In genomic region chr3:100928638-100929428, GRCh38 we compare ENCODE assay signal across 12 cellular contexts.
A peak's percentile ranks its signal among the peaks of the same experiment; 100 is the strongest.
DNase-seq lines count a peak whose midpoint lies in the region; ATAC-seq, FAIRE-seq and TF ChIP-seq lines count a peak whose summit lies in the region.
"Had no signal": no experiment of that assay in that cellular context is flagged by ENCODE, and none has a peak within 500 bp of the region (broad histone marks: within the 10 kb centered on the region; RNA-seq: fewer than 3 reads in every experiment).

No MANE protein-coding gene starts in this region.

- FAIRE-seq in keratinocyte (lab: Jason Lieb, UNC), result peak; percentile 60

- H3K36me3 ChIP-seq in keratinocyte (ENCODE audit: control insufficient read depth in 2 of 2, extremely low read depth in 1 of 2, insufficient read depth in 2 of 2, low read length in 2 of 2), result no peaks in the 10 kb centered on the region

- no peaks in the 10 kb centered on the region for H3K4me1 ChIP-seq in keratinocyte (ENCODE audit: control insufficient read depth, extremely low read depth, insufficient read depth, low read length)

- H4K20me1 ChIP-seq in keratinocyte (ENCODE audit: control insufficient read depth, extremely low read depth, insufficient read depth, low read length), result no peaks in the 10 kb centered on the region

- no peaks in the 10 kb centered on the region for H3K79me2 ChIP-seq in keratinocyte (ENCODE audit: control insufficient read depth, insufficient read depth, low read length)

- H3K9me3 ChIP-seq in keratinocyte (ENCODE audit: control insufficient read depth, low read depth, low read length), result no peaks in the 10 kb centered on the region

- H3K4me3 ChIP-seq in coronary artery, result no peak overlapping the region
- H3K4me3 ChIP-seq in keratinocyte (ENCODE audit: control insufficient read depth in 2 of 3, extremely low read depth in 1 of 3, insufficient read depth in 2 of 3, low read depth in 1 of 3, low read length in 3 of 3), result no peak overlapping the region

- no peaks in the 10 kb centered on the region for H3K27me3 ChIP-seq in keratinocyte (ENCODE audit: control insufficient read depth, extremely low read depth, insufficient read depth, low read length)

- H3K9me1 ChIP-seq in keratinocyte (ENCODE audit: control insufficient read depth, extremely low read depth, insufficient read depth, low read length), result no peaks in the 10 kb centered on the region

- H2AFZ ChIP-seq in keratinocyte (ENCODE audit: control insufficient read depth, low read length), result no peak overlapping the region

- ATAC-seq in HG02588 (IDR thresholded peaks at IDR 0.05; ENCODE audit: unreplicated experiment) (no peak), GM19452 (IDR thresholded peaks at IDR 0.05; ENCODE audit: unreplicated experiment) (no peak)
- ATAC-seq: effector memory CD8-positive, alpha-beta T cell; T-cell had no signal

- DNase-seq in A172 (ENCODE audit: low spot score) (peak; percentile 47), HT1080 (ENCODE audit: low read depth) (peak; percentile 61), coronary artery (ENCODE audit: low spot score) (no peak), keratinocyte (ENCODE audit: low read depth, low spot score) (no peak), GF-D8 (lab: John Stamatoyannopoulos, UW) (no peak)
- DNase-seq in activated CD4-positive, CD25-positive, alpha-beta regulatory T cell treated with anti-CD3 and anti-CD28 coated beads, Interleukin-2, amount 50 U/mL, for 72 hours, result no peak
- DNase-seq: activated CD4-positive, alpha-beta memory T cell treated with anti-CD3 and anti-CD28 coated beads for 36 hours; DMS79 treated with DMSO at 0.1 percent for 48 hours; effector memory CD8-positive, alpha-beta T cell; T-cell had no signal

- dilution Hi-C loops in keratinocyte (cut with MboI; ENCODE audit: extremely low pct_ligation_motif_present, low sequenced_read_pairs), result no loop called here

- H3K27ac ChIP-seq in coronary artery (peak overlapping the region; percentile 7 to 56), keratinocyte (ENCODE audit: control insufficient read depth, insufficient read depth, low read length) (no peak overlapping the region)

- no peak overlapping the region for H3K4me2 ChIP-seq in keratinocyte (ENCODE audit: control insufficient read depth, extremely low read depth, insufficient read depth, low read depth, low read length)

- H3K9ac ChIP-seq in keratinocyte (ENCODE audit: control insufficient read depth, extremely low read depth, insufficient read depth, low read length), result no peak overlapping the region

- TF ChIP-seq CTCF in coronary artery (IDR thresholded peaks at IDR 0.05) (no peak), keratinocyte (optimal IDR thresholded peaks at IDR 0.05 in 1 of 3, IDR thresholded peaks at IDR 0.05 in 1 of 3, conservative IDR thresholded peaks at IDR 0.05 in 1 of 3; ENCODE audit: extremely low read depth in 1 of 3, insufficient read depth in 2 of 3, low read length in 3 of 3) (no peak)

Comparison
In these comparisons a context has a peak if more than half of its experiments do, and no peak if none do; other contexts are left out.
1. DNase-seq: peak in A172 (single experiment) and HT1080 (single experiment); none in coronary artery (single experiment), keratinocyte (single experiment), activated CD4-positive, CD25-positive, alpha-beta regulatory T cell treated with anti-CD3 and anti-CD28 coated beads, Interleukin-2, amount 50 U/mL, for 72 hours (single experiment) and GF-D8 (single experiment).